Comparison of ENCODE assay signal across 8 cellular contexts in the genomic region with DNA sequence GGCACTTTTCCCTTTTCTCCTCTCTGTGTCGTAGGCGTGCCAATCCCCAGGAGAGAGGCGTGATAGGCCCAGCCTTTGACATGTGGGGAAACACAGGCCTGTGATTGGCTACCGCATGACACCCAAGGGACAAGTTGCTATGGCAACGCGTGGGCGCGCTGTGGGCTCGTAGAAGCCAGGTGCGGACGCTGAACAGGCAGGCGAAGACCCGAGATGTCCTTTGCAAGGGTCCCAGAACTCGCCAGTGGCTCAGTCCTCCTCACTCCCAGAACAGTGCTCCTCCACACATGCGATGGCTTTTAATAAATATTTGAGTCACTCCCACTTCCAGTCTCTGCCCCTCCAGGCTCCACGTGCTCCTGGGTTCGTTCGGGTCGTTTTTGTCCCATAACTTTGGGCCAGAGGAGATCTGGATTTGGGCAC. TPM values are rescaled to one million over a fixed set of nuclear protein-coding genes. Genes with fewer than 3 reads are reported as not detected.
DNase-seq lines count a peak whose midpoint lies in the region; ATAC-seq and TF ChIP-seq lines count a peak whose summit lies in the region.

No MANE protein-coding gene starts in this region.

- no peak for TF ChIP-seq RAD21 in neural cell (conservative IDR thresholded peaks at IDR 0.05)

- no peaks in the 10 kb centered on the region for H3F3A ChIP-seq in neural cell (ENCODE audit: insufficient read depth, low read length, poor library complexity, severe bottlenecking)

- H3K36me3 ChIP-seq in neural cell (ENCODE audit: insufficient read depth, low read length): no peaks in the 10 kb centered on the region

- no peak overlapping the region for H3K27ac ChIP-seq in RWPE1
- no peak overlapping the region for H3K27ac ChIP-seq in neural cell (ENCODE audit: low read length)

- H3K27me3 ChIP-seq in neural cell (ENCODE audit: insufficient read depth, low read depth, low read length): no peaks in the 10 kb centered on the region

- TF ChIP-seq CTCF in RWPE1 (conservative IDR thresholded peaks at IDR 0.05; ENCODE audit: low read depth): no peak
- no peak for TF ChIP-seq CTCF in neural cell (IDR thresholded peaks at IDR 0.05; ENCODE audit: poor library complexity, severe bottlenecking)

- CTCF ChIA-PET in RWPE1 (lab: Yijun Ruan, JAX): interaction anchor here (0.7 kb wide), 1 partner anchor 224 kb away, joined by 5 read pairs; no protein-coding TSS in a partner anchor

- no peak overlapping the region for H2AFZ ChIP-seq in neural cell (ENCODE audit: low read depth, low read length)

- POLR2A ChIA-PET in RWPE1 (lab: Yijun Ruan, JAX; ENCODE audit: low non-redundant PET): no interaction called here

- no peak overlapping the region for H3K9ac ChIP-seq in neural cell (ENCODE audit: low read length)

- no peaks in the 10 kb centered on the region for H3K9me3 ChIP-seq in neural cell (ENCODE audit: low read length)

- peak overlapping the region; percentile 65 for H3K4me2 ChIP-seq in neural cell (ENCODE audit: low read length)

- no peaks in the 10 kb centered on the region for H3K9me2 ChIP-seq in neural cell (ENCODE audit: insufficient read depth, low read length)

- H3K4me3 ChIP-seq in neural cell (ENCODE audit: low read length): peak overlapping the region; percentile 61

- no peaks in the 10 kb centered on the region for H3K79me2 ChIP-seq in neural cell (replicated peaks; ENCODE audit: insufficient read depth, low read length)

- peak; percentile 58 for TF ChIP-seq EP300 in neural cell (conservative IDR thresholded peaks at IDR 0.05; ENCODE audit: poor library complexity, severe bottlenecking)

- DNase-seq in D341Med (ENCODE audit: low spot score) (peak; percentile 96), Kasumi-1 (lab: John Stamatoyannopoulos, UW) (peak; percentile 72 to 74), RWPE1 (ENCODE audit: low spot score) (peak; percentile 100), fibroblast of the conjunctiva (ENCODE audit: low read depth) (peak; percentile 85)
- DNase-seq in activated effector memory CD4-positive, alpha-beta T cell treated with Interleukin-2 at 50 U/mL for 16 hours: peak; percentile 68
- peak; percentile 88 for DNase-seq in stimulated activated naive CD4-positive, alpha-beta T cell treated with Interleukin-2 at 50 U/mL for 16 hours (lab: John Stamatoyannopoulos, UW)

- H4K20me1 ChIP-seq in neural cell (ENCODE audit: insufficient read depth): no peaks in the 10 kb centered on the region

- ATAC-seq in GM21723 (IDR thresholded peaks at IDR 0.05; ENCODE audit: unreplicated experiment): peak; percentile 73

TF ChIP-seq in neural cell, 6 proteins besides CTCF, POLR2A, EP300 and RAD21:
- no peak for TF ChIP-seq TAF1 (IDR thresholded peaks at IDR 0.05; ENCODE audit: low read depth)
- TF ChIP-seq, protein P1, sequence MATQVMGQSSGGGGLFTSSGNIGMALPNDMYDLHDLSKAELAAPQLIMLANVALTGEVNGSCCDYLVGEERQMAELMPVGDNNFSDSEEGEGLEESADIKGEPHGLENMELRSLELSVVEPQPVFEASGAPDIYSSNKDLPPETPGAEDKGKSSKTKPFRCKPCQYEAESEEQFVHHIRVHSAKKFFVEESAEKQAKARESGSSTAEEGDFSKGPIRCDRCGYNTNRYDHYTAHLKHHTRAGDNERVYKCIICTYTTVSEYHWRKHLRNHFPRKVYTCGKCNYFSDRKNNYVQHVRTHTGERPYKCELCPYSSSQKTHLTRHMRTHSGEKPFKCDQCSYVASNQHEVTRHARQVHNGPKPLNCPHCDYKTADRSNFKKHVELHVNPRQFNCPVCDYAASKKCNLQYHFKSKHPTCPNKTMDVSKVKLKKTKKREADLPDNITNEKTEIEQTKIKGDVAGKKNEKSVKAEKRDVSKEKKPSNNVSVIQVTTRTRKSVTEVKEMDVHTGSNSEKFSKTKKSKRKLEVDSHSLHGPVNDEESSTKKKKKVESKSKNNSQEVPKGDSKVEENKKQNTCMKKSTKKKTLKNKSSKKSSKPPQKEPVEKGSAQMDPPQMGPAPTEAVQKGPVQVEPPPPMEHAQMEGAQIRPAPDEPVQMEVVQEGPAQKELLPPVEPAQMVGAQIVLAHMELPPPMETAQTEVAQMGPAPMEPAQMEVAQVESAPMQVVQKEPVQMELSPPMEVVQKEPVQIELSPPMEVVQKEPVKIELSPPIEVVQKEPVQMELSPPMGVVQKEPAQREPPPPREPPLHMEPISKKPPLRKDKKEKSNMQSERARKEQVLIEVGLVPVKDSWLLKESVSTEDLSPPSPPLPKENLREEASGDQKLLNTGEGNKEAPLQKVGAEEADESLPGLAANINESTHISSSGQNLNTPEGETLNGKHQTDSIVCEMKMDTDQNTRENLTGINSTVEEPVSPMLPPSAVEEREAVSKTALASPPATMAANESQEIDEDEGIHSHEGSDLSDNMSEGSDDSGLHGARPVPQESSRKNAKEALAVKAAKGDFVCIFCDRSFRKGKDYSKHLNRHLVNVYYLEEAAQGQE (IDR thresholded peaks at IDR 0.05; ENCODE audit: borderline replicate concordance): peak; percentile 32
- peak; percentile 83 for TF ChIP-seq MXI1 (conservative IDR thresholded peaks at IDR 0.05; ENCODE audit: poor library complexity, severe bottlenecking)
- no peak for TF ChIP-seq EZH2 (IDR thresholded peaks at IDR 0.05; ENCODE audit: borderline replicate concordance, insufficient read depth, low read length, poor library complexity, severe bottlenecking)
- peak; percentile 13 for TF ChIP-seq SMC3 (conservative IDR thresholded peaks at IDR 0.05; ENCODE audit: poor library complexity)
- peak; percentile 72 for TF ChIP-seq POLR2AphosphoS5 (IDR thresholded peaks at IDR 0.05)

RNA-seq across cellular contexts. Expression of a gene that starts 4.2 kb away (rescaled TPM):
- polyA plus RNA-seq in neural cell: not detected in 2 replicates
- polyA minus RNA-seq in neural cell: not detected in 2 replicates

RNA-seq across cellular contexts. Expression of a gene that starts 18.4 kb away (rescaled TPM):
- polyA plus RNA-seq in neural cell: not detected in 2 replicates
- polyA minus RNA-seq in neural cell: not detected in 2 replicates

RNA-seq across cellular contexts. Expression of a gene that starts 20.0 kb away (rescaled TPM):
- 14.4 and 21.3 TPM in 2 replicates for polyA plus RNA-seq in neural cell
- polyA minus RNA-seq in neural cell: 18.9 and 21.7 TPM in 2 replicates

RNA-seq across cellular contexts. Expression of a gene that starts 27.1 kb away (rescaled TPM):
- not detected in 2 replicates for polyA plus RNA-seq in neural cell
- polyA minus RNA-seq in neural cell: not detected in 2 replicates

RNA-seq across cellular contexts. Expression of a gene that starts 59.7 kb away (rescaled TPM):
- polyA plus RNA-seq in neural cell: 67.6 and 67.7 TPM in 2 replicates
- polyA minus RNA-seq in neural cell: 62.6 and 63.8 TPM in 2 replicates
